16 cellular contexts compared by ENCODE assay signal in the genomic region with DNA sequence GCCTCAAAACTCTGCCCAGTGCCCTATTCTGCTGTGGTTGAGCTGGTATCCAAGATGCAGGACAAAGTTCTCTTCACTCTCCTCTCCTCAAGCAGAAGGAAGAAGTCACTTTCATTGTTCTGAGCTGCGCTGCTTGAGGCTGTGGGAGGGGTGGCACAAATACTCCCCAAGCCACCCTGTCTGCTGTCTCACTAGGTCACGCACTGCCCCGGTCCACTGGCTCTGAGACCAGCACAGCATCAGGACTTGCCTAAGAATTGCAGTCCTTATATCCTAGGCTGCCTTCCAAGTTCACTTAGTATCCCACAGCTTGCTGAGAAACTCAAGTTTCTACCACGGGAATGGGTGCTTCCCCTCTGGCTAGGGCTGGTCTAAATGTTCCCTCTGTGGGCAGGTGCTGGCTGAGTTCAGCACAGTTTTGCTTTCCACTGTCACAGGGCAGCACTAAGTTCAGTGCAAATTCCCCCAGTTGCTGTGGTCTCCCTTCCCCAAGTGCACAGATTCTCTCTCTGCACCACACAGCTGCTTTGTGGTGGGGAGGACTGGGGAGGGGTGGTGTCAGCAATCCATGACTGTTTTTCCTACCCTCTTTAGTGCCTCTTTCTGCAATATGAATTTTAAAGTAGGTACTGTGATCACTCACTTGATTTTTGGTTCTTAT. TPM values are rescaled to one million over a fixed set of nuclear protein-coding genes. Genes with fewer than 3 reads are reported as not detected.
DNase-seq lines count a peak whose midpoint lies in the region; ATAC-seq and TF ChIP-seq lines count a peak whose summit lies in the region.
"Had no signal": no experiment of that assay in that cellular context is flagged by ENCODE, and none has a peak within 500 bp of the region (broad histone marks: within the 10 kb centered on the region; RNA-seq: fewer than 3 reads in every experiment).

No MANE protein-coding gene starts in this region.

- no peaks in the 10 kb centered on the region for H3K79me2 ChIP-seq in DND-41 (ENCODE audit: insufficient read depth, low read length)

- no peaks in the 10 kb centered on the region for H3K36me3 Mint-ChIP-seq in activated naive CD8-positive, alpha-beta T cell treated with anti-CD3 and anti-CD28 coated beads for 36 hours
- no peaks in the 10 kb centered on the region for H3K36me3 Mint-ChIP-seq in CD8-positive, alpha-beta T cell

- no peak overlapping the region for H3K27ac Mint-ChIP-seq in activated naive CD8-positive, alpha-beta T cell treated with anti-CD3 and anti-CD28 coated beads for 36 hours
- no peak overlapping the region for H3K27ac Mint-ChIP-seq in CD8-positive, alpha-beta T cell

- H3K9ac ChIP-seq in DND-41 (ENCODE audit: low read depth, low read length): no peak overlapping the region

- no peaks in the 10 kb centered on the region for H3K27me3 Mint-ChIP-seq in activated naive CD8-positive, alpha-beta T cell treated with anti-CD3 and anti-CD28 coated beads for 36 hours
- H3K27me3 Mint-ChIP-seq in CD8-positive, alpha-beta T cell (ENCODE audit: low read depth): no peaks in the 10 kb centered on the region

- intact Hi-C loops in CD8-positive, alpha-beta T cell (cut with DNase I, micrococcal nuclease): no loop called here

- no peak overlapping the region for H2AFZ ChIP-seq in DND-41 (ENCODE audit: low read depth, low read length)

- no peak overlapping the region for H3K4me3 ChIP-seq in DND-41 (ENCODE audit: low read depth in 1 of 2, low read length in 2 of 2)
- no peak overlapping the region for H3K4me3 ChIP-seq in CD8-positive, alpha-beta T cell (ENCODE audit: low read depth, low read length)
- H3K4me3 ChIP-seq: pancreas, uterus had no signal

- CTCF ChIA-PET in CD8-positive, alpha-beta T cell (lab: Charles Lee): no interaction called here
- CTCF ChIA-PET in RWPE1 (lab: Yijun Ruan, JAX): no interaction called here

- ATAC-seq in DND-41 (ENCODE audit: insufficient read depth, low read depth): peak; percentile 97
- peak; percentile 57 for ATAC-seq in GM19395 (IDR thresholded peaks at IDR 0.05; ENCODE audit: unreplicated experiment)
- peak; percentile 95 for ATAC-seq in HG02852 (IDR thresholded peaks at IDR 0.05; ENCODE audit: unreplicated experiment)
- ATAC-seq in CD8-positive, alpha-beta T cell: no peak
- ATAC-seq: HepG2, pancreas had no signal

- no peaks in the 10 kb centered on the region for H3K9me3 ChIP-seq in DND-41 (ENCODE audit: insufficient read depth, low read length, severe bottlenecking)
- H3K9me3 ChIP-seq in CD8-positive, alpha-beta T cell (ENCODE audit: low read length): no peaks in the 10 kb centered on the region
- H3K9me3 ChIP-seq: pancreas, uterus had no signal

- H3K36me3 ChIP-seq in DND-41 (ENCODE audit: insufficient read depth, low read length): no peaks in the 10 kb centered on the region
- no peaks in the 10 kb centered on the region for H3K36me3 ChIP-seq in CD8-positive, alpha-beta T cell (ENCODE audit: insufficient read depth, low read length)
- H3K36me3 ChIP-seq: pancreas, uterus had no signal

- H3K4me1 Mint-ChIP-seq in activated naive CD8-positive, alpha-beta T cell treated with anti-CD3 and anti-CD28 coated beads for 36 hours: peaks cover 8% of the 10 kb centered on the region
- H3K4me1 Mint-ChIP-seq in CD8-positive, alpha-beta T cell (ENCODE audit: low read depth): peaks cover 10% of the 10 kb centered on the region

- peak overlapping the region; percentile 9 for H3K27ac ChIP-seq in DND-41 (ENCODE audit: low read length)
- no peak overlapping the region for H3K27ac ChIP-seq in CD8-positive, alpha-beta T cell (ENCODE audit: low read depth, low read length)
- no peak overlapping the region for H3K27ac ChIP-seq in RWPE1
- H3K27ac ChIP-seq: pancreas, uterus had no signal

- peaks cover 13% of the 10 kb centered on the region for H3K9me3 Mint-ChIP-seq in activated naive CD8-positive, alpha-beta T cell treated with anti-CD3 and anti-CD28 coated beads for 36 hours
- H3K9me3 Mint-ChIP-seq in CD8-positive, alpha-beta T cell: peaks cover 19% of the 10 kb centered on the region

- H3K27me3 ChIP-seq in DND-41 (ENCODE audit: insufficient read depth, low read length, poor library complexity): no peaks in the 10 kb centered on the region
- H3K27me3 ChIP-seq in CD8-positive, alpha-beta T cell (ENCODE audit: insufficient read depth, low read length): no peaks in the 10 kb centered on the region
- H3K27me3 ChIP-seq: pancreas, uterus had no signal

- H3K4me1 ChIP-seq in DND-41 (ENCODE audit: insufficient read depth, low read length): peaks cover 15% of the 10 kb centered on the region
- H3K4me1 ChIP-seq in CD8-positive, alpha-beta T cell (ENCODE audit: insufficient read depth, low read length): peaks cover 9% of the 10 kb centered on the region
- H3K4me1 ChIP-seq: pancreas, uterus had no signal

- H3K4me2 ChIP-seq in DND-41 (ENCODE audit: insufficient read depth, low read length): no peak overlapping the region

- TF ChIP-seq CTCF in DND-41 (IDR thresholded peaks at IDR 0.05; ENCODE audit: borderline replicate concordance, extremely low read depth, low read length, poor library complexity, severe bottlenecking): no peak
- TF ChIP-seq CTCF in CD8-positive, alpha-beta T cell (IDR thresholded peaks at IDR 0.05): no peak
- TF ChIP-seq CTCF in RWPE1 (conservative IDR thresholded peaks at IDR 0.05; ENCODE audit: low read depth): no peak

- peak; percentile 55 for DNase-seq in DND-41
- DNase-seq in activated naive CD8-positive, alpha-beta T cell treated with anti-CD3 and anti-CD28 coated beads for 36 hours: peak; percentile 3
- no peak for DNase-seq in AG08396 (ENCODE audit: low spot score)
- no peak for DNase-seq in CD8-positive, alpha-beta T cell
- no peak for DNase-seq in NCI-H2081 (lab: John Stamatoyannopoulos, UW)
- DNase-seq in RWPE1 (ENCODE audit: low spot score): no peak
- DNase-seq: dermis blood vessel endothelial cell, DMS 273 treated with DMSO at 0.1 percent for 48 hours, NCI-H1436 treated with DMSO at 0.1 percent for 48 hours, pancreas, SHP77, uterus had no signal

- POLR2A ChIA-PET in CD8-positive, alpha-beta T cell (lab: Charles Lee): interaction anchor here (1.0 kb wide), 1 partner anchor 35 kb away, joined by 3 read pairs; no protein-coding TSS in a partner anchor
- POLR2A ChIA-PET in RWPE1 (lab: Yijun Ruan, JAX; ENCODE audit: low non-redundant PET): interaction anchor here (0.6 kb wide), 1 partner anchor 1247 kb away, joined by 4 read pairs; no protein-coding TSS in a partner anchor

- no peaks in the 10 kb centered on the region for H4K20me1 ChIP-seq in DND-41 (ENCODE audit: insufficient read depth, low read length)

- no peak overlapping the region for H3K4me3 Mint-ChIP-seq in activated naive CD8-positive, alpha-beta T cell treated with anti-CD3 and anti-CD28 coated beads for 36 hours
- no peak overlapping the region for H3K4me3 Mint-ChIP-seq in CD8-positive, alpha-beta T cell

RNA-seq across cellular contexts. Expression of gene SLC9C2, which starts 32.4 kb away (rescaled TPM):
- total RNA-seq in activated naive CD8-positive, alpha-beta T cell treated with anti-CD3 and anti-CD28 coated beads for 36 hours: not detected
- not detected for total RNA-seq in CD8-positive, alpha-beta T cell
- total RNA-seq: dermis blood vessel endothelial cell, HepG2, lung microvascular endothelial cell had no signal

Comparison
In these comparisons a context has a peak if more than half of its experiments do, and no peak if none do; other contexts are left out.
1. DNase-seq: peak in DND-41 (single experiment) and activated naive CD8-positive, alpha-beta T cell treated with anti-CD3 and anti-CD28 coated beads for 36 hours (single experiment); none in AG08396 (single experiment), CD8-positive, alpha-beta T cell (0 of 7), NCI-H2081 (0 of 2) and RWPE1 (single experiment).